27 cellular contexts compared by ENCODE assay signal in genomic region chr3:152910966-152911365, GRCh38.
"Had no signal": no experiment of that assay in that cellular context is flagged by ENCODE, and none has a peak within 500 bp of the region (broad histone marks: within the 10 kb centered on the region; RNA-seq: fewer than 3 reads in every experiment).

No MANE protein-coding gene starts in this region.

- H3K27ac ChIP-seq: ovary, thoracic aorta, uterus had no signal

- H3K27ac Mint-ChIP-seq: activated CD8-positive, alpha-beta T cell treated with anti-CD3 and anti-CD28 coated beads for 36 hours; activated naive CD4-positive, alpha-beta T cell treated with anti-CD3 and anti-CD28 coated beads, Interleukin-2, amount 50 U/mL, for 24 hours; activated naive CD8-positive, alpha-beta T cell treated with anti-CD3 and anti-CD28 coated beads, Interleukin-2, amount 50 U/mL, for 24 hours; activated T-helper 17 cell treated with anti-CD3 and anti-CD28 coated beads, Interleukin-2, amount 50 U/mL, for 72 hours; progenitor cell of endocrine pancreas; stimulated activated effector memory CD8-positive, alpha-beta T cell treated with anti-CD3 and anti-CD28 coated beads, Interleukin-12 subunit alpha, Interleukin-12 subunit beta, amount 100 ng/mL, for 72 hours; stimulated activated naive CD8-positive, alpha-beta T cell treated with anti-CD3 and anti-CD28 coated beads, Interleukin-15, Interleukin-2, amounts not matched to agents 100 ng/mL and 50 ng/mL, for 24 hours; T-helper 17 cell; type B pancreatic cell had no signal

- H3K4me3 Mint-ChIP-seq: activated CD8-positive, alpha-beta T cell treated with anti-CD3 and anti-CD28 coated beads for 36 hours; activated naive CD4-positive, alpha-beta T cell treated with anti-CD3 and anti-CD28 coated beads, Interleukin-2, amount 50 U/mL, for 24 hours; activated naive CD8-positive, alpha-beta T cell treated with anti-CD3 and anti-CD28 coated beads, Interleukin-2, amount 50 U/mL, for 24 hours; activated T-cell treated with anti-CD3 and anti-CD28 coated beads, Interleukin-2, amount 50 U/mL, for 4 hours; activated T-helper 17 cell treated with anti-CD3 and anti-CD28 coated beads, Interleukin-2, amount 50 U/mL, for 72 hours; central memory CD8-positive, alpha-beta T cell; stimulated activated effector memory CD8-positive, alpha-beta T cell treated with anti-CD3 and anti-CD28 coated beads, Interleukin-12 subunit alpha, Interleukin-12 subunit beta, amount 100 ng/mL, for 72 hours; stimulated activated naive CD8-positive, alpha-beta T cell treated with anti-CD3 and anti-CD28 coated beads, Interleukin-15, Interleukin-2, amounts not matched to agents 100 ng/mL and 50 ng/mL, for 24 hours; T-helper 17 cell; type B pancreatic cell had no signal

- H3K27me3 ChIP-seq: heart right ventricle, ovary, uterus had no signal

- DNase-seq: activated CD4-positive, alpha-beta T cell treated with anti-CD3 and anti-CD28 coated beads for 1 hour; activated CD4-positive, alpha-beta T cell treated with anti-CD3 and anti-CD28 coated beads, Interleukin-2, amount 50 U/mL, for 1 hour; activated CD8-positive, alpha-beta T cell treated with anti-CD3 and anti-CD28 coated beads for 36 hours; activated gamma-delta T cell treated with Interleukin-2 at 50 U/mL for 16 hours; activated naive CD8-positive, alpha-beta T cell treated with anti-CD3 and anti-CD28 coated beads, Interleukin-2, amount 50 U/mL, for 24 hours; activated T-cell treated with anti-CD3 and anti-CD28 coated beads, Interleukin-2, amount 50 U/mL, for 4 hours; amygdala; dermis blood vessel endothelial cell; effector CD4-positive, alpha-beta T cell; foreskin fibroblast; heart right ventricle; left ventricle myocardium superior; ovary; retina; stimulated activated CD4-positive, alpha-beta T cell treated with anti-CD3 and anti-CD28 coated beads, Interleukin-4, amount 100 ng/mL, for 24 hours; T-helper 17 cell; T1000; uterus had no signal

- H3K9me3 ChIP-seq: ovary, thoracic aorta, uterus had no signal

- H3K27me3 Mint-ChIP-seq: activated CD8-positive, alpha-beta T cell treated with anti-CD3 and anti-CD28 coated beads for 36 hours; activated naive CD8-positive, alpha-beta T cell treated with anti-CD3 and anti-CD28 coated beads, Interleukin-2, amount 50 U/mL, for 24 hours; activated T-helper 17 cell treated with anti-CD3 and anti-CD28 coated beads, Interleukin-2, amount 50 U/mL, for 72 hours; stimulated activated naive CD8-positive, alpha-beta T cell treated with anti-CD3 and anti-CD28 coated beads, Interleukin-15, Interleukin-2, amounts not matched to agents 100 ng/mL and 50 ng/mL, for 24 hours; type B pancreatic cell had no signal

- H3K36me3 Mint-ChIP-seq: activated naive CD4-positive, alpha-beta T cell treated with anti-CD3 and anti-CD28 coated beads, Interleukin-2, amount 50 U/mL, for 24 hours; stimulated activated effector memory CD8-positive, alpha-beta T cell treated with anti-CD3 and anti-CD28 coated beads, Interleukin-12 subunit alpha, Interleukin-12 subunit beta, amount 100 ng/mL, for 72 hours; type B pancreatic cell had no signal

- H3K36me3 ChIP-seq: heart right ventricle, ovary, thoracic aorta, uterus had no signal

- H3K4me1 Mint-ChIP-seq: activated naive CD4-positive, alpha-beta T cell treated with anti-CD3 and anti-CD28 coated beads, Interleukin-2, amount 50 U/mL, for 24 hours; activated naive CD8-positive, alpha-beta T cell treated with anti-CD3 and anti-CD28 coated beads, Interleukin-2, amount 50 U/mL, for 24 hours; activated T-helper 17 cell treated with anti-CD3 and anti-CD28 coated beads, Interleukin-2, amount 50 U/mL, for 72 hours; central memory CD8-positive, alpha-beta T cell; stimulated activated effector memory CD8-positive, alpha-beta T cell treated with anti-CD3 and anti-CD28 coated beads, Interleukin-12 subunit alpha, Interleukin-12 subunit beta, amount 100 ng/mL, for 72 hours; T-helper 17 cell had no signal

- H3K9me3 Mint-ChIP-seq: activated CD8-positive, alpha-beta T cell treated with anti-CD3 and anti-CD28 coated beads for 36 hours; activated naive CD4-positive, alpha-beta T cell treated with anti-CD3 and anti-CD28 coated beads, Interleukin-2, amount 50 U/mL, for 24 hours; activated naive CD8-positive, alpha-beta T cell treated with anti-CD3 and anti-CD28 coated beads, Interleukin-2, amount 50 U/mL, for 24 hours; activated T-helper 17 cell treated with anti-CD3 and anti-CD28 coated beads, Interleukin-2, amount 50 U/mL, for 72 hours; stimulated activated effector memory CD8-positive, alpha-beta T cell treated with anti-CD3 and anti-CD28 coated beads, Interleukin-12 subunit alpha, Interleukin-12 subunit beta, amount 100 ng/mL, for 72 hours; stimulated activated naive CD8-positive, alpha-beta T cell treated with anti-CD3 and anti-CD28 coated beads, Interleukin-15, Interleukin-2, amounts not matched to agents 100 ng/mL and 50 ng/mL, for 24 hours; type B pancreatic cell had no signal

- H3K4me1 ChIP-seq: uterus had no signal

- ATAC-seq: activated CD8-positive, alpha-beta T cell treated with anti-CD3 and anti-CD28 coated beads for 36 hours; activated naive CD8-positive, alpha-beta T cell treated with anti-CD3 and anti-CD28 coated beads, Interleukin-2, amount 50 U/mL, for 24 hours; activated T-cell treated with anti-CD3 and anti-CD28 coated beads, Interleukin-2, amount 50 U/mL, for 4 hours; activated T-helper 17 cell treated with anti-CD3 and anti-CD28 coated beads, Interleukin-2, amount 50 U/mL, for 72 hours; sciatic nerve; stimulated activated effector memory CD8-positive, alpha-beta T cell treated with anti-CD3 and anti-CD28 coated beads, Interleukin-12 subunit alpha, Interleukin-12 subunit beta, amount 100 ng/mL, for 72 hours; T-helper 17 cell had no signal

- H3K4me3 ChIP-seq: heart right ventricle, ovary, thoracic aorta, uterus had no signal
